In the genomic region with DNA sequence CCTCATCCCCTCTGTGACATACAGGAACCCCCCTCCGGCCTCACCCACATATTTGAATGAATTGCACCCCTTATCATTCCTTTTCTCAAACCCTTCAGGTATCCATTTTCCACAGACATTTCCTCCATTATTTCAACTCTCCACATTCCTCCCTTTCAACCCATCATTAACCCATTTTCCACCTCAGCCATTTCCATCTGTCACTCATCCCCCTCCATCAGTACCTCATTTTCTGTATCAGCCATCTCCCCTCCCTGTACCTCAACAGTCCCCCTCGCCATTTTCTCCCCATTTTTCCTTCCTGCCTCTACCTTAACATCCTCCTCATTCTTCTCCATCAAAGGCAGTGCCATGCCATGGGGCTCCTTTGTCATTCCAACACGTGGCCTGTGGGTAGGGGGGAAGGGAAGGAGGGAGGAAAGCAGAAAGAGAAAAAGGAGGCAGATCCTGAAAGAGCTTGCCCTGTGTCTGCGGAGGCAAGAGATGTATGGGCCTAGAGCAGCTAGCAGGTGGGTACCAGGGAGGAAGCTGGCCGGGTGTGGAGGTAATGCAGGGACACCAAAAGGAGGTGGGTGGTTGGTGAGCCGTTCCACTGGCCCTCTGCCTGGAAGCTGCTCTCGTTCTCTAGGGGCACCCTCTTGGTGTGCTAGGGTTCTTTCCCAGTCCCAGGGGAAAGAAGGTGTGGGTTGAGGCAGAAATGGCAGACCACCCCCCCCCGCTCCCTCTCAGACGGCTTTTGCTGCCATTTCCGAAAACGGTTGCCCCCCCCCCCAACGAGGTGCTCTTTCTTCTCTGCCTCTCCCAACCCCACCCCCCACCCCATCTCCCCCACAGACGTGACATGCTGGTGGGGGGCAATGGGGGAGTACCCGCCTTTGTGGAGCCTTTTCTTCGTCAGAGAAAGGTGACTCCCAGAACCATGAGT, we compare ENCODE assay signal across 1 cellular context.
TF ChIP-seq lines count a peak whose summit lies in the region.

No MANE protein-coding gene starts in this region.

TF ChIP-seq in endothelial cell of umbilical vein, 7 proteins besides CTCF, POLR2A, EP300 and RAD21 (continued from another document):
- no peak for TF ChIP-seq POLR2AphosphoS5 (IDR thresholded peaks at IDR 0.05; ENCODE audit: insufficient read depth, low read depth, low read length)
- TF ChIP-seq FOS (IDR thresholded peaks at IDR 0.05; ENCODE audit: borderline replicate concordance, insufficient read depth, low read length), result no peak
- TF ChIP-seq, protein P1, sequence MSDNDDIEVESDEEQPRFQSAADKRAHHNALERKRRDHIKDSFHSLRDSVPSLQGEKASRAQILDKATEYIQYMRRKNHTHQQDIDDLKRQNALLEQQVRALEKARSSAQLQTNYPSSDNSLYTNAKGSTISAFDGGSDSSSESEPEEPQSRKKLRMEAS (IDR thresholded peaks at IDR 0.05; ENCODE audit: insufficient read depth, insufficient read length), result no peak
- TF ChIP-seq EZH2 (IDR thresholded peaks at IDR 0.05; ENCODE audit: borderline replicate concordance, low read depth, low read length, severe bottlenecking), result no peak
- TF ChIP-seq GATA2 (IDR thresholded peaks at IDR 0.05; ENCODE audit: insufficient read depth, insufficient read length, low read depth, low read length), result no peak
- TF ChIP-seq MYC (IDR thresholded peaks at IDR 0.05; ENCODE audit: low read depth, low read length), result no peak
